In the genomic region with DNA sequence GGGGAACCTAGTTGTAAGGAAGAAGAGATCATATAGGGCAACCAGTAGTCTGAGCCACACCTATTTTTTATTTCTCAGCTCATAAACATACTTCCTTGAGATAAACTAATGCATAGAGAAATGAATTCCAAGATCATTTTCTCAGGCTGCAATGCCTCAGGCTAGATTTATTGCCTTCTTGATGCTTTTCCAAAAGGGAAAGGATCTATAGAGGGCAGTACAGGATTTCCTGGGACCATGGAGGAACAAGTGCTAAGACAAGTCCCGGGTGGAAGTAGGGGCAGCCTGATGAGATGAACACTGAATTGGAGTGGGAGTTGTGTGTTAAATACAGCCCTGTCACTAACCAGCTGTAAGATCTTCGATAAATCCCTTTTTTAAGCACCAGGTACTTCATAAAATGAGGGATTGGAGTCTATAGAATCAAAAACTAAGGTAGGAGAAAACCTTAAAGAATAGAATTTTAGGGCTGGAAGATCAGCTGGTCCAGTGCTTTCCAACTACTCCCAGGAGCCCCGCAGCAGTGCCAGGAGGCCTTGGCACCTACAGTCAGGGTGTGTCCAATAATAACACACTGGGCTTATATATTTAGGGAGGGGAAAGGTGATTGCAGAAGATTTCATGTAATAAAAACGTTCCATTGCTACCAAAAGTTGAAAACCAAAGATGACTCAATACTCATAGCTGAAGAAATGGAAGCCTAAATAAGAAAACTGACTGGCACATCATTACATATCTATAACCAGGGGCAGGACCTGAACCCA, we compare ENCODE assay signal across 11 cellular contexts. TPM values are rescaled to one million over a fixed set of nuclear protein-coding genes. Genes with fewer than 3 reads are reported as not detected.
DNase-seq lines count a peak whose midpoint lies in the region; ATAC-seq and TF ChIP-seq lines count a peak whose summit lies in the region.
"Had no signal": no experiment of that assay in that cellular context is flagged by ENCODE, and none has a peak within 500 bp of the region (broad histone marks: within the 10 kb centered on the region; RNA-seq: fewer than 3 reads in every experiment).

No MANE protein-coding gene starts in this region.

- H3K27ac Mint-ChIP-seq in effector memory CD8-positive, alpha-beta T cell: no peak overlapping the region
- no peak overlapping the region for H3K27ac Mint-ChIP-seq in natural killer cell treated with Interleukin-12 subunit alpha and Interleukin-12 subunit beta and Interleukin-15 and Interleukin-18, amount 100 ng/mL, for 72 hours

- no peaks in the 10 kb centered on the region for H3K27me3 Mint-ChIP-seq in effector memory CD8-positive, alpha-beta T cell
- no peaks in the 10 kb centered on the region for H3K27me3 Mint-ChIP-seq in natural killer cell treated with Interleukin-12 subunit alpha and Interleukin-12 subunit beta and Interleukin-15 and Interleukin-18, amount 100 ng/mL, for 72 hours

- no peak for ATAC-seq in effector memory CD8-positive, alpha-beta T cell (replicated peaks)
- ATAC-seq in natural killer cell treated with Interleukin-12 subunit alpha and Interleukin-12 subunit beta and Interleukin-15 and Interleukin-18, amount 100 ng/mL, for 72 hours: no peak

- no peak overlapping the region for H3K27ac ChIP-seq in stomach

- no peak overlapping the region for H3K4me3 Mint-ChIP-seq in effector memory CD8-positive, alpha-beta T cell
- H3K4me3 Mint-ChIP-seq in natural killer cell treated with Interleukin-12 subunit alpha and Interleukin-12 subunit beta and Interleukin-15 and Interleukin-18, amount 100 ng/mL, for 72 hours: no peak overlapping the region

- WGBS in stomach, 5 donors: 33 to 47% (median 39%) methylated on average over 4 of the region's 4 CpGs

- H3K27me3 ChIP-seq in stomach: no peaks in the 10 kb centered on the region

- H3K36me3 ChIP-seq in stomach: peaks cover 0 to 32% (median 30%) of the 10 kb centered on the region in 4 donors

- DNase-seq in DMS53 (lab: John Stamatoyannopoulos, UW) (peak; percentile 57), NCI-H187 treated with DMSO at 0.1 percent for 48 hours (lab: John Stamatoyannopoulos, UW) (peak; percentile 16), choroid plexus epithelial cell (ENCODE audit: low read depth) (peak; percentile 49), myocyte (ENCODE audit: low read depth) (peak; percentile 49), cerebellum (ENCODE audit: low spot score) (no peak), stomach (no peak)
- DNase-seq in effector memory CD8-positive, alpha-beta T cell: no peak
- DNase-seq in natural killer cell treated with Interleukin-12 subunit alpha and Interleukin-12 subunit beta and Interleukin-15 and Interleukin-18, amount 100 ng/mL, for 72 hours (ENCODE audit: low spot score): no peak
- DNase-seq: activated CD4-positive, alpha-beta T cell treated with anti-CD3 and anti-CD28 coated beads for 1 hour; NCI-H1092 treated with DMSO at 0.1 percent for 48 hours; stimulated activated naive CD4-positive, alpha-beta T cell treated with Interleukin-2 at 50 U/mL for 16 hours had no signal

- no peaks in the 10 kb centered on the region for H3K9me3 Mint-ChIP-seq in effector memory CD8-positive, alpha-beta T cell
- H3K9me3 Mint-ChIP-seq in natural killer cell treated with Interleukin-12 subunit alpha and Interleukin-12 subunit beta and Interleukin-15 and Interleukin-18, amount 100 ng/mL, for 72 hours: no peaks in the 10 kb centered on the region

- no peak for TF ChIP-seq EP300 in stomach (IDR thresholded peaks at IDR 0.05)

- peaks cover 4 to 8% of the 10 kb centered on the region in 2 donors for H3K4me1 Mint-ChIP-seq in effector memory CD8-positive, alpha-beta T cell (ENCODE audit: low read depth in 2 of 2)
- peaks cover 3 to 7% of the 10 kb centered on the region in 2 donors for H3K4me1 Mint-ChIP-seq in natural killer cell treated with Interleukin-12 subunit alpha and Interleukin-12 subunit beta and Interleukin-15 and Interleukin-18, amount 100 ng/mL, for 72 hours (ENCODE audit: low read depth in 2 of 2)

- intact Hi-C loops in stomach (cut with DNase I; ENCODE audit: low total_unique reads): no loop called here

- H3K4me3 ChIP-seq in choroid plexus epithelial cell (ENCODE audit: low read depth, low read length) (no peak overlapping the region), stomach (no peak overlapping the region)

- H3K9me3 ChIP-seq in stomach: no peaks in the 10 kb centered on the region

- peaks cover 41% of the 10 kb centered on the region for H3K36me3 Mint-ChIP-seq in effector memory CD8-positive, alpha-beta T cell (ENCODE audit: insufficient read depth)
- H3K36me3 Mint-ChIP-seq in natural killer cell treated with Interleukin-12 subunit alpha and Interleukin-12 subunit beta and Interleukin-15 and Interleukin-18, amount 100 ng/mL, for 72 hours: peaks cover 9% of the 10 kb centered on the region

- TF ChIP-seq POLR2A in stomach (IDR thresholded peaks at IDR 0.05): no peak

- H3K4me1 ChIP-seq in stomach: peaks cover 0 to 8% (median 4%) of the 10 kb centered on the region in 4 donors

- TF ChIP-seq CTCF in choroid plexus epithelial cell (conservative IDR thresholded peaks at IDR 0.05; ENCODE audit: low read depth, low read length): peak; percentile 48
- TF ChIP-seq CTCF in stomach (IDR thresholded peaks at IDR 0.05): peak in 1 of 7 experiments; percentile 21

RNA-seq across cellular contexts. Expression of a gene that starts 58.1 kb away (rescaled TPM):
- total RNA-seq in myocyte: 22.1 and 24.9 TPM in 2 replicates
- 24.1 TPM for polyA plus RNA-seq in myocyte (2012)
- total RNA-seq in cerebellum: 5.8 TPM
- 10 to 100 TPM in 2 of 5 donors, 1 to 10 TPM in 3; 2.0 to 11.9 (median 9.3) TPM for total RNA-seq in stomach
- 1 to 10 TPM; 2.9 to 7.2 (median 5.7) TPM for polyA plus RNA-seq in stomach
- total RNA-seq in natural killer cell treated with Interleukin-12 subunit alpha and Interleukin-12 subunit beta and Interleukin-15 and Interleukin-18, amount 100 ng/mL, for 72 hours: 10 to 100 TPM; 15.6 to 23.9 TPM

Comparison
In these comparisons a context has a peak if more than half of its experiments do, and no peak if none do; other contexts are left out.
1. DNase-seq: peak in DMS53 (single experiment), NCI-H187 treated with DMSO at 0.1 percent for 48 hours (single experiment), choroid plexus epithelial cell (single experiment) and myocyte (single experiment); none in cerebellum (single experiment), stomach (single experiment), effector memory CD8-positive, alpha-beta T cell (0 of 3) and natural killer cell treated with Interleukin-12 subunit alpha and Interleukin-12 subunit beta and Interleukin-15 and Interleukin-18, amount 100 ng/mL, for 72 hours (single experiment).